In the genomic region with DNA sequence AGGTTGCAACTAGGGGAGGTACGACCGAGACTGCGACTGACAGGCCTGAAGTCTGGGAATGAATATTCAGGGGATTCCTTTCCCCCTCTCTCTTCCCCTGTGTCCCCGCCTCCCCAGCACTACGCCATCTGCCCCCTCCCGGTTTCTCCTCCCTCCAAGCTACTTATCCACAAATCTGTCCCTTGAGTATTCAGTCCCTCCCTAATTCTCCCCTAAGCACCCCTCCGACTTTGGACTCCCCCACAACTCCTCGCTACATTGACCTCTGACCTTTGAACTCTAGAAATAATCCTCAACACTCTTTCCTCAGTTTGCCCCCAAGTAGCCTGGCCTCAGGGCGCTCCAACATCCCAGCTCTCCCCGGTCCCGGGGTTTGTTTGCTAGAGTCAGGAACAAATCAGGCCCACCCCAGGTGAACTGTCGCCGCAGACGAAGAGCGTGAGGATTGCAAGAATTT, we compare ENCODE assay signal across 8 cellular contexts. TPM values are rescaled to one million over a fixed set of nuclear protein-coding genes. Genes with fewer than 3 reads are reported as not detected.
A peak's percentile ranks its signal among the peaks of the same experiment; 100 is the strongest.
DNase-seq lines count a peak whose midpoint lies in the region; ATAC-seq, FAIRE-seq and TF ChIP-seq lines count a peak whose summit lies in the region.

No MANE protein-coding gene starts in this region.

- H3K27me3 ChIP-seq in small intestine (ENCODE audit: control insufficient read depth in 2 of 2, insufficient read depth in 2 of 2, low read length in 2 of 2), result no peaks in the 10 kb centered on the region

- no peaks in the 10 kb centered on the region for H3K9me3 ChIP-seq in small intestine (ENCODE audit: control insufficient read depth, low read depth)

- peak overlapping the region; percentile 71 for H3K4me3 ChIP-seq in GM12865 (ENCODE audit: low read depth, low read length)
- peak overlapping the region; percentile 51 to 71 for H3K4me3 ChIP-seq in small intestine (ENCODE audit: low read depth in 1 of 2, low read length in 2 of 2)

- 10 to 14% (median 13%) methylated on average over 15 of the region's 15 CpGs for WGBS in small intestine, 3 donors

- peak; percentile 32 for DNase-seq in GM12865 (ENCODE audit: low read depth)
- peak; percentile 80 for DNase-seq in NCI-H2227 treated with DMSO at 0.1 percent for 48 hours (lab: John Stamatoyannopoulos, UW)
- DNase-seq in brain pericyte (ENCODE audit: low read depth, low spot score), result peak; percentile 18
- peak; percentile 42 for DNase-seq in inferior parietal cortex (ENCODE audit: extremely low spot score)
- DNase-seq in small intestine, result peak; percentile 55
- DNase-seq in kidney glomerular epithelial cell (lab: John Stamatoyannopoulos, UW), result no peak

- FAIRE-seq in small intestine (lab: Jason Lieb, UNC), result no peak

- peak overlapping the region; percentile 68 for H3K27ac ChIP-seq in 22Rv1
- H3K27ac ChIP-seq in small intestine (ENCODE audit: low read depth in 1 of 2, low read length in 1 of 2), result peak overlapping the region; percentile 39 to 56

- H3K36me3 ChIP-seq in small intestine (ENCODE audit: control insufficient read depth in 2 of 2, insufficient read depth in 2 of 2, low read length in 2 of 2), result peaks cover 0 to 1% of the 10 kb centered on the region in 2 donors

- no peak for TF ChIP-seq CTCF in 22Rv1 (IDR thresholded peaks at IDR 0.05)
- TF ChIP-seq CTCF in GM12865 (IDR thresholded peaks at IDR 0.05; ENCODE audit: insufficient read depth, low read depth, low read length, missing control alignments), result no peak

- no peak for ATAC-seq in GM18870 (IDR thresholded peaks at IDR 0.05; ENCODE audit: unreplicated experiment)

- H3K4me1 ChIP-seq in small intestine (ENCODE audit: control insufficient read depth in 2 of 2, insufficient read depth in 1 of 2, low read depth in 1 of 2, low read length in 1 of 2), result peaks cover 2 to 4% of the 10 kb centered on the region in 2 donors

RNA-seq across cellular contexts. Expression of a gene that starts 0.4 kb away (rescaled TPM):
- 1 to 10 TPM; 3.2 to 7.2 (median 5.1) TPM for polyA plus RNA-seq in small intestine

RNA-seq across cellular contexts. Expression of a gene that starts 0.6 kb away (rescaled TPM):
- 10 to 100 TPM; 43.8 to 69.6 (median 51.1) TPM for polyA plus RNA-seq in small intestine

RNA-seq across cellular contexts. Expression of a gene that starts 8.9 kb away (rescaled TPM):
- polyA plus RNA-seq in small intestine, result 10 to 100 TPM in 1 of 3 donors, 1 to 10 TPM in 2; 1.6 to 16.2 (median 4.7) TPM

RNA-seq across cellular contexts. Expression of a gene that starts 10.5 kb away (rescaled TPM):
- 1 to 10 TPM in 1 of 3 donors, under 1 TPM in 1, not detected in 1; 0.19 to 1.9 TPM for polyA plus RNA-seq in small intestine

RNA-seq across cellular contexts. Expression of a gene that starts 18.9 kb away (rescaled TPM):
- polyA plus RNA-seq in small intestine, result 100 to 1,000 TPM in 1 of 3 donors, 10 to 100 TPM in 1, 1 to 10 TPM in 1; 8.7 to 140 (median 73.5) TPM
